ENCODE assay signal across 9 cellular contexts in genomic region chr1:153627797-153628626, GRCh38. TPM values are rescaled to one million over a fixed set of nuclear protein-coding genes. Genes with fewer than 3 reads are reported as not detected.
A peak's percentile ranks its signal among the peaks of the same experiment; 100 is the strongest.
DNase-seq lines count a peak whose midpoint lies in the region; ATAC-seq and TF ChIP-seq lines count a peak whose summit lies in the region.
"Had no signal": no experiment of that assay in that cellular context is flagged by ENCODE, and none has a peak within 500 bp of the region (broad histone marks: within the 10 kb centered on the region; RNA-seq: fewer than 3 reads in every experiment).

S100A1 (plus strand) TSS chr1:153628434; CDS start chr1:153630522, 2,088 bp downstream.

- peak within 1 kb of the TSS; percentile 43 for H2AFZ ChIP-seq in neural progenitor cell (replicated peaks)

- TF ChIP-seq CTCF in AG10803 (conservative IDR thresholded peaks at IDR 0.05; ENCODE audit: low read length) (no peak), fibroblast of the aortic adventitia (IDR thresholded peaks at IDR 0.05; ENCODE audit: insufficient read depth, low read length) (no peak), neural progenitor cell (IDR thresholded peaks at IDR 0.05) (no peak), BE2C (IDR thresholded peaks at IDR 0.05; ENCODE audit: low read depth, low read length) (no peak)

- H3K4me3 Mint-ChIP-seq in neural progenitor cell: peak within 1 kb of the TSS; percentile 91

- peaks cover 7% of the 10 kb centered on the region for H3K27me3 Mint-ChIP-seq in neural progenitor cell (ENCODE audit: insufficient read depth, low read depth)

- peaks cover 10% of the 10 kb centered on the region for H3K36me3 Mint-ChIP-seq in neural progenitor cell

- H3K4me3 ChIP-seq in AG10803 (ENCODE audit: low read length) (peak within 1 kb of the TSS; percentile 85), fibroblast of the aortic adventitia (ENCODE audit: low read depth, low read length) (peak within 1 kb of the TSS; percentile 82), neural progenitor cell (peak within 1 kb of the TSS; percentile 50), BE2C (ENCODE audit: low read depth, low read length) (no peak within 1 kb of the TSS)

- peak within 1 kb of the TSS; percentile 81 for H3K4me2 ChIP-seq in neural progenitor cell

- H3K9me3 Mint-ChIP-seq in neural progenitor cell: no peaks in the 10 kb centered on the region

- H3K4me1 ChIP-seq in neural progenitor cell (peaks cover 22% of the 10 kb centered on the region), BE2C (peaks cover 9% of the 10 kb centered on the region)

- peaks cover 43% of the 10 kb centered on the region for H3K4me1 Mint-ChIP-seq in neural progenitor cell

- peaks cover 8% of the 10 kb centered on the region for H3K79me2 ChIP-seq in neural progenitor cell (ENCODE audit: low read depth)

- H3K36me3 ChIP-seq in neural progenitor cell (no peaks in the 10 kb centered on the region), BE2C (no peaks in the 10 kb centered on the region)
- H3K36me3 ChIP-seq: neutrophil had no signal

- H3F3A ChIP-seq in neural progenitor cell (ENCODE audit: low read depth): no peaks in the 10 kb centered on the region

- no peak within 1 kb of the TSS for H3K9ac ChIP-seq in neural progenitor cell

- H3K9me3 ChIP-seq in neural progenitor cell (ENCODE audit: low read depth): no peaks in the 10 kb centered on the region
- no peaks in the 10 kb centered on the region for H3K9me3 ChIP-seq in BE2C
- H3K9me3 ChIP-seq: neutrophil had no signal

- H3K27ac Mint-ChIP-seq in neural progenitor cell: peak within 1 kb of the TSS; percentile 99

- H4K20me1 ChIP-seq in neural progenitor cell (ENCODE audit: low read depth): no peaks in the 10 kb centered on the region

- DNase-seq in AG10803 (ENCODE audit: low read depth) (no peak), RPMI8226 (peak; percentile 30), fibroblast of the aortic adventitia (ENCODE audit: low read depth) (no peak), neural progenitor cell (ENCODE audit: low spot score) (no peak), dermis blood vessel endothelial cell (no peak), BE2C (no peak)

- no peak within 1 kb of the TSS for H3K27ac ChIP-seq in neural progenitor cell
- H3K27ac ChIP-seq: neutrophil had no signal

- ATAC-seq in HG02588 (IDR thresholded peaks at IDR 0.05; ENCODE audit: unreplicated experiment): no peak
- ATAC-seq in HG03108 (IDR thresholded peaks at IDR 0.05; ENCODE audit: unreplicated experiment): no peak

- H3K27me3 ChIP-seq in neural progenitor cell (no peaks in the 10 kb centered on the region), BE2C (no peaks in the 10 kb centered on the region)

RNA-seq across cellular contexts. Expression of gene S100A1, which starts in this region (rescaled TPM):
- total RNA-seq in fibroblast of the aortic adventitia (ENCODE audit: low replicate concordance): 0.54 and 2.9 TPM in 2 replicates
- total RNA-seq in neural progenitor cell (ENCODE audit: low replicate concordance): 0.74 TPM in 1 of 2 replicates, not detected in the other
- not detected in 2 replicates for total RNA-seq in dermis blood vessel endothelial cell
- 2.4 TPM for polyA plus RNA-seq in BE2C (2012; ENCODE audit: insufficient read depth, insufficient read length, low read depth)
